ENCODE assay signal across 22 cellular contexts in the genomic region with DNA sequence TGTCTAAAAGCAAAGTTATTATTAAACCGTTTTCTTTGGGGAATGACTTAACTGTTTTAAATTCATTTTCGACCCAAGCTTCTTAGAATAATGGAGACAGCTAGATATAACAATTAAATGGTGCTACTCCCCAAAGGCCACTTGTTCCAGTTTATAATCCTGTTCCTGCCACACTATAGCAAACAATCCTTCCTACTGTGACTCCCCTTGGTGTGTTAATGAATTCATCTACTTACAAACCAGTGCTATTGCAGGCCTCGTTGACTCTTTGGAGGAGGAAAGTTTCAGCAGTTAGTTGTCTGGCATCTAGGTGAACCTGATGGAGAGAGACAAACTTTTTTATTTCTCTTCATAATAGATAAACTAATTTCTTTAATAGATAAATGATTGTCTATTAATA. TPM values are rescaled to one million over a fixed set of nuclear protein-coding genes. Genes with fewer than 3 reads are reported as not detected.
"Had no signal": no experiment of that assay in that cellular context is flagged by ENCODE, and none has a peak within 500 bp of the region (broad histone marks: within the 10 kb centered on the region; RNA-seq: fewer than 3 reads in every experiment).

No MANE protein-coding gene starts in this region.

- H3K4me3 Mint-ChIP-seq: IgD-negative memory B cell had no signal

- H3K4me2 ChIP-seq: KMS-11, SK-N-SH had no signal

- H3K27ac Mint-ChIP-seq: IgD-negative memory B cell had no signal

- H3K4me3 ChIP-seq: K562 had no signal

- H3K36me3 Mint-ChIP-seq: IgD-negative memory B cell had no signal

- H3K27ac ChIP-seq: HL-60, KMS-11, RWPE1 had no signal

- DNase-seq: Kasumi-1, MM.1S, NCI-H1092 treated with DMSO at 0.1 percent for 48 hours, NCI-H1436, NCI-H187, NCI-H2029 treated with DMSO at 0.1 percent for 48 hours, NCI-H2171 treated with DMSO at 0.1 percent for 48 hours, NCI-H2227 treated with DMSO at 0.1 percent for 48 hours, NCI-H524, NCI-H526 treated with DMSO at 0.1 percent for 48 hours, NCI-H774, PC-3, SHP77, SK-N-SH had no signal

- H3K9ac ChIP-seq: KMS-11, SK-N-SH had no signal

- H3K4me1 Mint-ChIP-seq: IgD-negative memory B cell had no signal

- H3K9me3 ChIP-seq: SK-N-SH had no signal

- H3K27me3 Mint-ChIP-seq: IgD-negative memory B cell had no signal

RNA-seq across cellular contexts. Expression of gene CLSTN2, which starts 25.1 kb away (rescaled TPM):
- total RNA-seq: NCI-H460, OCI-LY7, PC-3, SK-MEL-5 had no signal
